14 cellular contexts compared by ENCODE assay signal in the genomic region with DNA sequence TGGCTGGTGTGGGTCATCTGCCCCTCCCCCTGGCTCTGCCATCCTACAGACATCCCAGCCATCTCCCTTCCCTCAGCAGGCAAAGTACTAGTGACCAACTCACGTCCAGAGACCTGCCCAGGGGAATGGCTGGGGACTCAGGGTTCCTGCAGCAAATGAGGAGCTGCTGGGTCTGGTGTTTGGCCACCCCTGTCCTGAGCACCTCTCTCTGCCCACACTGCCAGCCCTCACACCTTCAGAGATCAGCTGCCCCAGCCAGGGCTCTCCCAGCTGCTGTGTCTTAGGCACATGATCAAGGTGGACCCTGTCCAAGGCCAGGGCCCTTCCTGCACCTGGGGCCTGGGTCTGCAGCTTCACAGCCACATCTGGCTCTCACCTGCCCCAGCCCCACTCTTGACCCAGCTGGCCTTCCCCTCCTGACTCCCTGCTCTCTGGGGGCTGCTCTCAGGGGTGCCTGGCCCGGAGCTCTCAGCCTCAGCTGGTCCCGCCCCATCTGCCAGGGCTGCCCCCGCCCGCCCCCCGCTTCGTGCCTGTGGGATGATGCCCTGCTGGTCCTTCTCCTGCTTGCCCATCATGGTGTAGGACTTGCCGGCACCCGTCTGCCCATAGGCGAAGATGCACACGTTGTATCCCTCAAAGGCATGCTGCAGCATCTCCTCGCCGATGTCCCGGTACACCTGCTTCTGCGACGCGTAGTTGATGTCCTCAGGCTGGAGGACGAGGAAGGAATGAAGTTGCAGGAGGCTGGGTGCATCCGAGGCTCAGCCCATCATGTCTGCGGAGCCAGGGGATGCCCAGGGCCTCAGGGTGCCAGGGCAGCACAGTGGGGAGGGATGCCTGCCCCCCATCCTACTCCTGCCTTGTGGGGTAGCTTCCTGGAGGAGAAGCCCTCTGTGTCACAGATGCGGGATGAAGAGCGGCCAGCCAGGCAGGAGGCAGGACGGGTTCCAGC.
"Had no signal": no experiment of that assay in that cellular context is flagged by ENCODE, and none has a peak within 500 bp of the region (broad histone marks: within the 10 kb centered on the region; RNA-seq: fewer than 3 reads in every experiment).

No MANE protein-coding gene starts in this region.

- H3K4me1 ChIP-seq: ascending aorta, esophagus squamous epithelium, psoas muscle had no signal

- DNase-seq: activated CD4-positive, alpha-beta T cell treated with anti-CD3 and anti-CD28 coated beads, Interleukin-2, amount 50 U/mL, for 48 hours; esophagus squamous epithelium; foreskin fibroblast; SIG-M5; stimulated activated CD4-positive, alpha-beta T cell treated with anti-CD3 and anti-CD28 coated beads, Interleukin-2, amount 100 ng/mL, for 48 hours; stimulated activated naive CD4-positive, alpha-beta T cell treated with Interleukin-2 at 50 U/mL for 16 hours had no signal

- H3K9me3 Mint-ChIP-seq: activated naive CD4-positive, alpha-beta T cell treated with anti-CD3 and anti-CD28 coated beads, Interleukin-2, amount 50 U/mL, for 72 hours; activated T-helper 1 cell treated with anti-CD3 and anti-CD28 coated beads, Interleukin-12 subunit alpha, Interleukin-12 subunit beta, Interleukin-2, Interleukin-4 antibody, amounts not matched to agents 30 ng/mL and 10 ng/mL and 1 ng/mL, durations not matched to agents 14 hours and 24 hours and 36 hours; T-helper 2 cell treated with Interferon-gamma antibody and Interleukin-4, amounts not matched to agents 5 μg/mL and 100 μg/mL, for 36 hours; type B pancreatic cell had no signal

- H3K36me3 Mint-ChIP-seq: activated naive CD4-positive, alpha-beta T cell treated with anti-CD3 and anti-CD28 coated beads, Interleukin-2, amount 50 U/mL, for 72 hours; type B pancreatic cell had no signal

- H3K27ac ChIP-seq: ascending aorta, esophagus squamous epithelium, neutrophil, psoas muscle had no signal

- H3K27me3 ChIP-seq: ascending aorta, neutrophil had no signal

- H3K4me3 Mint-ChIP-seq: activated T-helper 1 cell treated with anti-CD3 and anti-CD28 coated beads, Interleukin-12 subunit alpha, Interleukin-12 subunit beta, Interleukin-2, Interleukin-4 antibody, amounts not matched to agents 30 ng/mL and 10 ng/mL and 1 ng/mL, durations not matched to agents 14 hours and 24 hours and 36 hours; T-helper 2 cell treated with Interferon-gamma antibody and Interleukin-4, amounts not matched to agents 5 μg/mL and 100 μg/mL, for 36 hours; type B pancreatic cell had no signal

- H3K27ac Mint-ChIP-seq: activated naive CD4-positive, alpha-beta T cell treated with anti-CD3 and anti-CD28 coated beads, Interleukin-2, amount 50 U/mL, for 72 hours; activated T-helper 1 cell treated with anti-CD3 and anti-CD28 coated beads, Interleukin-12 subunit alpha, Interleukin-12 subunit beta, Interleukin-2, Interleukin-4 antibody, amounts not matched to agents 30 ng/mL and 10 ng/mL and 1 ng/mL, durations not matched to agents 14 hours and 24 hours and 36 hours; T-helper 2 cell treated with Interferon-gamma antibody and Interleukin-4, amounts not matched to agents 5 μg/mL and 100 μg/mL, for 36 hours; type B pancreatic cell had no signal

- ATAC-seq: activated CD4-positive, CD25-positive, alpha-beta regulatory T cell treated with anti-CD3 and anti-CD28 coated beads, Interleukin-2, amount 50 U/mL, for 24 hours; activated naive CD4-positive, alpha-beta T cell treated with anti-CD3 and anti-CD28 coated beads, Interleukin-2, amount 50 U/mL, for 72 hours; psoas muscle had no signal

- H3K27me3 Mint-ChIP-seq: type B pancreatic cell had no signal

- H3K9me3 ChIP-seq: ascending aorta, esophagus squamous epithelium, neutrophil, psoas muscle had no signal
